9 cellular contexts compared by ENCODE assay signal in genomic region chr14:101235042-101235871, GRCh38.
A peak's percentile ranks its signal among the peaks of the same experiment; 100 is the strongest.
DNase-seq lines count a peak whose midpoint lies in the region; ATAC-seq and TF ChIP-seq lines count a peak whose summit lies in the region.
"Had no signal": no experiment of that assay in that cellular context is flagged by ENCODE, and none has a peak within 500 bp of the region (broad histone marks: within the 10 kb centered on the region; RNA-seq: fewer than 3 reads in every experiment).

No MANE protein-coding gene starts in this region.

- H3K4me3 Mint-ChIP-seq in T-helper 17 cell = no peak overlapping the region
- H3K4me3 Mint-ChIP-seq: activated naive CD8-positive, alpha-beta T cell had no signal

- H3K27me3 Mint-ChIP-seq in T-helper 17 cell = peaks cover 35% of the 10 kb centered on the region

- ATAC-seq in gastroesophageal sphincter (peak; percentile 20), T-helper 17 cell (no peak), GM18907 (IDR thresholded peaks at IDR 0.05; ENCODE audit: unreplicated experiment) (no peak)

- H3K27me3 ChIP-seq in WERI-Rb-1 (ENCODE audit: insufficient read depth, low read depth, severe bottlenecking) (peaks cover 74% of the 10 kb centered on the region), gastroesophageal sphincter (peaks cover 18% of the 10 kb centered on the region)

- 81 to 90% methylated on average over 4 to 8 of the region's 21 CpGs for WGBS in gastroesophageal sphincter (ENCODE audit: low coverage in 1 of 2), 2 donors

- DNase-seq in NCI-H2081 (lab: John Stamatoyannopoulos, UW) (peak; percentile 50 to 51), NCI-H2081 treated with DMSO at 0.1 percent for 48 hours (lab: John Stamatoyannopoulos, UW) (no peak), KBM-7 (peak; percentile 58), WERI-Rb-1 (peak; percentile 60), posterior vena cava (ENCODE audit: low spot score) (peak; percentile 82), T-helper 17 cell (no peak)

- H3K36me3 ChIP-seq in WERI-Rb-1 (no peaks in the 10 kb centered on the region), gastroesophageal sphincter (no peaks in the 10 kb centered on the region)

- peaks cover 2% of the 10 kb centered on the region for H3K4me1 Mint-ChIP-seq in T-helper 17 cell

- H3K27ac ChIP-seq in WERI-Rb-1 (no peak overlapping the region), gastroesophageal sphincter (no peak overlapping the region)

- no peaks in the 10 kb centered on the region for H3K9me3 ChIP-seq in WERI-Rb-1 (ENCODE audit: severe bottlenecking)
- H3K9me3 ChIP-seq in gastroesophageal sphincter = no peaks in the 10 kb centered on the region
- no peaks in the 10 kb centered on the region for H3K9me3 ChIP-seq in T-helper 17 cell (ENCODE audit: control insufficient read depth, low read length, poor library complexity, severe bottlenecking)

- in situ Hi-C loops in KBM-7 (cut with MboI; ENCODE audit: low pct_unique_long_range_greater_than_20kb, low sequenced_read_pairs) = loop anchor here (25.0 kb wide), 1 partner anchor 323 kb away; the partner anchor contains the start of gene RTL1

- TF ChIP-seq CTCF in WERI-Rb-1 (IDR thresholded peaks at IDR 0.05; ENCODE audit: low read depth, low read length) = peak; percentile 81
- peak in 3 of 4 experiments; percentile 31 to 59 (median 53) for TF ChIP-seq CTCF in gastroesophageal sphincter (IDR thresholded peaks at IDR 0.05)

- H3K27ac Mint-ChIP-seq in T-helper 17 cell = no peak overlapping the region
- H3K27ac Mint-ChIP-seq: activated naive CD8-positive, alpha-beta T cell had no signal

- peaks cover 0 to 8% (median 0%) of the 10 kb centered on the region in 3 donors for H3K4me1 ChIP-seq in gastroesophageal sphincter

- no peak for TF ChIP-seq POLR2A in gastroesophageal sphincter (IDR thresholded peaks at IDR 0.05)

- H3K4me3 ChIP-seq in WERI-Rb-1 (ENCODE audit: low read depth, low read length) (no peak overlapping the region), gastroesophageal sphincter (no peak overlapping the region)

- no peaks in the 10 kb centered on the region for H3K36me3 Mint-ChIP-seq in T-helper 17 cell (ENCODE audit: low read depth)
- H3K36me3 Mint-ChIP-seq: activated naive CD8-positive, alpha-beta T cell had no signal

- no peak for TF ChIP-seq EP300 in gastroesophageal sphincter (IDR thresholded peaks at IDR 0.05)

- intact Hi-C loops in posterior vena cava (cut with DNase I) = no loop called here

Comparison
In these comparisons a context has a peak if more than half of its experiments do, and no peak if none do; other contexts are left out.
1. DNase-seq: peak in NCI-H2081 (2 of 2), KBM-7 (single experiment), WERI-Rb-1 (single experiment) and posterior vena cava (single experiment); none in NCI-H2081 treated with DMSO at 0.1 percent for 48 hours (single experiment) and T-helper 17 cell (0 of 3).